ENCODE assay signal across 28 cellular contexts in genomic region chr4:148041606-148042324, GRCh38.
"Had no signal": no experiment of that assay in that cellular context is flagged by ENCODE, and none has a peak within 500 bp of the region (broad histone marks: within the 10 kb centered on the region; RNA-seq: fewer than 3 reads in every experiment).

No MANE protein-coding gene starts in this region.

- DNase-seq: activated CD4-positive, alpha-beta T cell treated with anti-CD3 and anti-CD28 coated beads, Interleukin-2, amount 10 ng/mL, durations not matched to agents 24 days and 14 days; activated CD4-positive, alpha-beta T cell treated with anti-CD3 and anti-CD28 coated beads, Interleukin-2, amount 50 U/mL, for 4 hours; activated CD8-positive, alpha-beta T cell treated with anti-CD3 and anti-CD28 coated beads for 36 hours; activated gamma-delta T cell; activated naive CD4-positive, alpha-beta T cell treated with Interleukin-2 at 50 U/mL for 16 hours; activated naive CD8-positive, alpha-beta T cell treated with anti-CD3 and anti-CD28 coated beads, Interleukin-2, amount 10 ng/mL, durations not matched to agents 7 days and 5 days; activated T-cell treated with anti-CD3 and anti-CD28 coated beads, Interleukin-2, amount 50 U/mL, for 24 hours; amygdala; Kasumi-1; KG1; NCI-H1092 treated with DMSO at 0.1 percent for 48 hours; NCI-H1417; NCI-H146; NCI-H187; NCI-H2029 treated with DMSO at 0.1 percent for 48 hours; NCI-H2107; NCI-H2171; NCI-H510A; NCI-H526; NCI-H748 treated with DMSO at 0.1 percent for 48 hours; NK-92 treated with Interleukin-12 subunit alpha and Interleukin-12 subunit beta, amount 100 ng/mL, for 24 hours; PC-9; SHP77; SJCRH30; T1000 had no signal

- ATAC-seq: activated CD8-positive, alpha-beta T cell treated with anti-CD3 and anti-CD28 coated beads for 36 hours had no signal

- H3K27ac ChIP-seq: ascending aorta, cardiac muscle cell, PC-9, SJCRH30, SK-N-MC had no signal

- H3K36me3 ChIP-seq: cardiac muscle cell, SJCRH30 had no signal

- H3K27me3 ChIP-seq: ascending aorta, cardiac muscle cell, SJCRH30 had no signal

- H2AFZ ChIP-seq: PC-9 had no signal

- H3K4me3 ChIP-seq: ascending aorta, cardiac muscle cell, PC-9, SJCRH30, SK-N-MC had no signal

- H3K4me1 ChIP-seq: SJCRH30 had no signal

- H3K4me2 ChIP-seq: PC-9 had no signal

- H3K9me3 ChIP-seq: ascending aorta, SJCRH30 had no signal
